In genomic region chr12:102811125-102811737, GRCh38 we compare ENCODE assay signal across 9 cellular contexts.
DNase-seq lines count a peak whose midpoint lies in the region; ATAC-seq and TF ChIP-seq lines count a peak whose summit lies in the region.
"Had no signal": no experiment of that assay in that cellular context is flagged by ENCODE, and none has a peak within 500 bp of the region (broad histone marks: within the 10 kb centered on the region; RNA-seq: fewer than 3 reads in every experiment).

No MANE protein-coding gene starts in this region.

- H3K9me2 ChIP-seq in DOHH2 (replicated peaks; ENCODE audit: control insufficient read depth, low read length): no peaks in the 10 kb centered on the region

- H3K4me1 Mint-ChIP-seq in immature natural killer cell: no peaks in the 10 kb centered on the region
- H3K4me1 Mint-ChIP-seq: stimulated activated naive CD8-positive, alpha-beta T cell treated with anti-CD3 and anti-CD28 coated beads, Interleukin-15, amount 100 ng/mL, for 72 hours had no signal

- H3K27me3 ChIP-seq in DOHH2 (ENCODE audit: control insufficient read depth, low read length): no peaks in the 10 kb centered on the region
- H3K27me3 ChIP-seq: SJSA1 had no signal

- DNase-seq in HFF-Myc (ENCODE audit: extremely low read depth, low read depth) (no peak), SK-MEL-5 (ENCODE audit: low read depth, low spot score) (peak; percentile 61), iris pigment epithelial cell (ENCODE audit: low read depth) (peak; percentile 7), immature natural killer cell (no peak)
- DNase-seq in activated effector memory CD4-positive, alpha-beta T cell treated with Interleukin-2 at 50 U/mL for 16 hours: no peak

- H3K27ac Mint-ChIP-seq in immature natural killer cell: no peak overlapping the region
- H3K27ac Mint-ChIP-seq: stimulated activated naive CD8-positive, alpha-beta T cell treated with anti-CD3 and anti-CD28 coated beads, Interleukin-15, amount 100 ng/mL, for 72 hours had no signal

- H3K9me3 ChIP-seq in DOHH2 (ENCODE audit: control insufficient read depth, insufficient read depth, low read length): no peaks in the 10 kb centered on the region
- H3K9me3 ChIP-seq: SJSA1 had no signal

- no peaks in the 10 kb centered on the region for H4K20me1 ChIP-seq in DOHH2 (ENCODE audit: control insufficient read depth, insufficient read depth, low read depth, low read length)

- H3K4me1 ChIP-seq in DOHH2 (ENCODE audit: control insufficient read depth, low read length): no peaks in the 10 kb centered on the region
- H3K4me1 ChIP-seq: SJSA1 had no signal

- peaks cover 0 to 2% (median under 1%) of the 10 kb centered on the region in 3 donors for H3K27me3 Mint-ChIP-seq in immature natural killer cell (ENCODE audit: low read depth in 3 of 3)

- H3F3A ChIP-seq in DOHH2 (ENCODE audit: control insufficient read depth, insufficient read depth): no peaks in the 10 kb centered on the region

- no peak overlapping the region for H3K4me2 ChIP-seq in DOHH2 (ENCODE audit: low read length)

- H3K36me3 ChIP-seq in DOHH2 (ENCODE audit: control insufficient read depth, low read length): no peaks in the 10 kb centered on the region
- H3K36me3 ChIP-seq: SJSA1 had no signal

- no peak for ATAC-seq in GM21515 (IDR thresholded peaks at IDR 0.05; ENCODE audit: unreplicated experiment)
- ATAC-seq: stimulated activated naive CD8-positive, alpha-beta T cell treated with anti-CD3 and anti-CD28 coated beads, Interleukin-15, amount 100 ng/mL, for 72 hours had no signal

- in situ Hi-C loops in SK-MEL-5 (cut with HindIII; ENCODE audit: low pct_unique_long_range_greater_than_20kb, low sequenced_read_pairs): no loop called here

- no peaks in the 10 kb centered on the region for H3K9me3 Mint-ChIP-seq in immature natural killer cell
- H3K9me3 Mint-ChIP-seq: stimulated activated naive CD8-positive, alpha-beta T cell treated with anti-CD3 and anti-CD28 coated beads, Interleukin-15, amount 100 ng/mL, for 72 hours had no signal

- no peak overlapping the region for H3K4me3 Mint-ChIP-seq in immature natural killer cell
- H3K4me3 Mint-ChIP-seq: stimulated activated naive CD8-positive, alpha-beta T cell treated with anti-CD3 and anti-CD28 coated beads, Interleukin-15, amount 100 ng/mL, for 72 hours had no signal

- no peaks in the 10 kb centered on the region for H3K79me2 ChIP-seq in DOHH2 (ENCODE audit: control insufficient read depth, low read length)

- H3K4me3 ChIP-seq in DOHH2 (ENCODE audit: low read length) (no peak overlapping the region), HFF-Myc (replicated peaks; ENCODE audit: low read depth, low read length) (no peak overlapping the region)
- H3K4me3 ChIP-seq: SJSA1 had no signal

- TF ChIP-seq CTCF in DOHH2 (IDR thresholded peaks at IDR 0.05; ENCODE audit: low read depth, low read length, poor library complexity, severe bottlenecking) (peak; percentile 36), HFF-Myc (IDR thresholded peaks at IDR 0.05; ENCODE audit: low read depth, low read length, missing control alignments) (peak; percentile 64)

- no peaks in the 10 kb centered on the region for H3K36me3 Mint-ChIP-seq in immature natural killer cell

- no peak overlapping the region for H3K27ac ChIP-seq in DOHH2 (ENCODE audit: low read depth, low read length)
- H3K27ac ChIP-seq: SJSA1 had no signal

Comparison
In these comparisons a context has a peak if more than half of its experiments do, and no peak if none do; other contexts are left out.
1. DNase-seq: peak in SK-MEL-5 (single experiment) and iris pigment epithelial cell (single experiment); none in HFF-Myc (single experiment), immature natural killer cell (0 of 3) and activated effector memory CD4-positive, alpha-beta T cell treated with Interleukin-2 at 50 U/mL for 16 hours (single experiment).